25 cellular contexts compared by ENCODE assay signal in the genomic region with DNA sequence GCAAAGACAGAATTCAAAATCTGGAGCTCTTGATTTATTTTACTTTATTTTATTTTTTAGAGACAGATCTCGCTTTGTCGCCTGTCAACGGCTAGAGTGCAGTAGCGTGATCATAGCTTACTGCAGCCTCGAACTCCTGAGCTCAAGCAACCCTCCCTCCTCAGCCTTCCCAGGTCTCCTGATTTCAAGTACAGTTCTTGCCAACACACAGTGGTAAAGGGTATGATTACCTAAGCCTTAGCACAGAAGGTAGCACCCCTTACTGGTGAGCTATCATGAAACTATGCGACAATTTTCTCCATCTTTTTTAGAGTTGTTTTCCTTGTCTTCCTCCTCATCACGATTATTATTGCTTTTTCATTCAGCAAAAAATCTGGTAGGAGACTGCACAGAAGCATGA.
A peak's percentile ranks its signal among the peaks of the same experiment; 100 is the strongest.
DNase-seq lines count a peak whose midpoint lies in the region; ATAC-seq and TF ChIP-seq lines count a peak whose summit lies in the region.
"Had no signal": no experiment of that assay in that cellular context is flagged by ENCODE, and none has a peak within 500 bp of the region (broad histone marks: within the 10 kb centered on the region; RNA-seq: fewer than 3 reads in every experiment).

No MANE protein-coding gene starts in this region.

- no peak for DNase-seq in activated naive CD4-positive, alpha-beta T cell treated with anti-CD3 and anti-CD28 coated beads, Interleukin-2, amount 10 ng/mL, durations not matched to agents 7 days and 5 days
- no peak for DNase-seq in activated naive CD4-positive, alpha-beta T cell treated with anti-CD3 and anti-CD28 coated beads, Interleukin-2, amount 50 U/mL, for 16 hours
- DNase-seq in T-cell (no peak), transverse colon (no peak), SIG-M5 (lab: John Stamatoyannopoulos, UW) (no peak), SK-N-SH (no peak), stomach (no peak)
- DNase-seq: activated CD8-positive, alpha-beta memory T cell treated with anti-CD3 and anti-CD28 coated beads for 24 hours; anterior cingulate cortex; DMS153; erythroblast; foreskin melanocyte; GF-D8; H7; hypothalamus; NCI-H1694; NCI-H82; occipital lobe; Right ventricle myocardium superior; stimulated activated CD4-positive, alpha-beta T cell treated with anti-CD3 and anti-CD28 coated beads, Interleukin-12 subunit alpha, Interleukin-12 subunit beta, amount 100 ng/mL, for 4 hours had no signal

- TF ChIP-seq POLR2A in gastroesophageal sphincter (IDR thresholded peaks at IDR 0.05) = no peak
- TF ChIP-seq POLR2A in transverse colon (IDR thresholded peaks at IDR 0.05) = no peak
- TF ChIP-seq POLR2A in stomach (IDR thresholded peaks at IDR 0.05) = no peak

- no peak overlapping the region for H3K4me2 ChIP-seq in SK-N-SH

- WGBS in gastroesophageal sphincter (ENCODE audit: low coverage in 1 of 2), 2 donors = 79 to 82% methylated on average over 7 of the region's 7 CpGs
- 89 to 95% methylated on average over 7 of the region's 7 CpGs for WGBS in transverse colon (ENCODE audit: low coverage in 1 of 2), 2 donors
- 76% methylated on average over 7 of the region's 7 CpGs for WGBS in SK-N-SH (ENCODE audit: low lambda C conversion rate)
- 83 to 88% (median 88%) methylated on average over 7 of the region's 7 CpGs for WGBS in stomach, 5 donors

- ATAC-seq in T-cell (replicated peaks in 1 of 4) (no peak), gastroesophageal sphincter (no peak)

- peak overlapping the region; percentile 58 for H3K4me3 Mint-ChIP-seq in activated naive CD4-positive, alpha-beta T cell treated with anti-CD3 and anti-CD28 coated beads, Interleukin-2, amount 10 ng/mL, durations not matched to agents 7 days and 5 days
- H3K4me3 Mint-ChIP-seq in T-cell = peak overlapping the region in 1 of 3 donors; percentile 75
- H3K4me3 Mint-ChIP-seq: CD14-positive monocyte; central memory CD8-positive, alpha-beta T cell had no signal

- no peak overlapping the region for H2AFZ ChIP-seq in SK-N-SH (ENCODE audit: low read depth)

- H3K9me2 ChIP-seq in SK-N-SH = no peaks in the 10 kb centered on the region

- intact Hi-C loops in transverse colon (cut with DNase I; ENCODE audit: low total_unique reads) (loop anchor here (5.0 kb wide), 1 partner anchor 147 kb away; no protein-coding TSS in a partner anchor), stomach (cut with DNase I; ENCODE audit: low total_unique reads) (no loop called here)

- no peak overlapping the region for H3K9ac ChIP-seq in SK-N-SH

- H3F3A ChIP-seq in SK-N-SH (replicated peaks; ENCODE audit: insufficient read depth) = no peaks in the 10 kb centered on the region

- H3K9me3 Mint-ChIP-seq in activated naive CD4-positive, alpha-beta T cell treated with anti-CD3 and anti-CD28 coated beads, Interleukin-2, amount 10 ng/mL, durations not matched to agents 7 days and 5 days = no peaks in the 10 kb centered on the region
- H3K9me3 Mint-ChIP-seq in T-cell = no peaks in the 10 kb centered on the region
- H3K9me3 Mint-ChIP-seq: CD14-positive monocyte; central memory CD8-positive, alpha-beta T cell had no signal

- H3K27me3 ChIP-seq in gastroesophageal sphincter = no peaks in the 10 kb centered on the region
- no peaks in the 10 kb centered on the region for H3K27me3 ChIP-seq in transverse colon
- H3K27me3 ChIP-seq in SK-N-SH (ENCODE audit: insufficient read depth) = no peaks in the 10 kb centered on the region
- H3K27me3 ChIP-seq in stomach = no peaks in the 10 kb centered on the region
- H3K27me3 ChIP-seq: right atrium auricular region had no signal

- CTCF ChIA-PET in activated naive CD4-positive, alpha-beta T cell treated with anti-CD3 and anti-CD28 coated beads, Interleukin-2, amount 10 ng/mL, durations not matched to agents 7 days and 5 days (lab: Charles Lee) = interaction anchor here (1.1 to 2.9 kb wide), 6 partner anchors 9 to 773 kb away, joined by 3 to 19 read pairs (median 8); a partner anchor contains a TSS
- CTCF ChIA-PET in T-cell (lab: Charles Lee) (interaction anchor here (0.6 to 2.1 kb wide), 10 partner anchors 9 to 1238 kb away, joined by 3 to 19 read pairs (median 4); no protein-coding TSS in a partner anchor), SK-N-SH (lab: Yijun Ruan, JAX) (interaction anchor here (0.9 to 5.6 kb wide), 9 partner anchors 9 to 1150 kb away, joined by 3 to 33 read pairs (median 3); no protein-coding TSS in a partner anchor)

- no peaks in the 10 kb centered on the region for H4K20me1 ChIP-seq in SK-N-SH (ENCODE audit: insufficient read depth)

- H3K4me1 Mint-ChIP-seq in activated naive CD4-positive, alpha-beta T cell treated with anti-CD3 and anti-CD28 coated beads, Interleukin-2, amount 10 ng/mL, durations not matched to agents 7 days and 5 days = peaks cover 26% of the 10 kb centered on the region
- H3K4me1 Mint-ChIP-seq in T-cell = peaks cover 23 to 26% (median 24%) of the 10 kb centered on the region in 3 donors

- no peaks in the 10 kb centered on the region for H3K79me2 ChIP-seq in SK-N-SH (ENCODE audit: insufficient read depth)

- peak overlapping the region; percentile 73 to 84 (median 80) for H3K27ac ChIP-seq in gastroesophageal sphincter
- peak overlapping the region; percentile 70 to 86 (median 80) for H3K27ac ChIP-seq in transverse colon
- H3K27ac ChIP-seq in SK-N-SH (ENCODE audit: low read depth in 2 of 2, low read length in 1 of 2) = no peak overlapping the region
- peak overlapping the region in 1 of 5 donors; percentile 72 for H3K27ac ChIP-seq in stomach
- H3K27ac ChIP-seq: right atrium auricular region had no signal

- in situ Hi-C loops in transverse colon (cut with MboI; ENCODE audit: low pct_ligation_motif_present in 1 of 4, low pct_unique_long_range_greater_than_20kb in 1 of 4, low sequenced_read_pairs in 3 of 4) = loop anchor here in 2 of 4 donors (25.0 kb wide), 2 partner anchors 782 to 1132 kb away; a partner anchor contains a TSS

- peaks cover 12% of the 10 kb centered on the region for H3K27me3 Mint-ChIP-seq in activated naive CD4-positive, alpha-beta T cell treated with anti-CD3 and anti-CD28 coated beads, Interleukin-2, amount 10 ng/mL, durations not matched to agents 7 days and 5 days
- peaks cover 0 to 1% of the 10 kb centered on the region in 2 donors for H3K27me3 Mint-ChIP-seq in T-cell

- H3K4me3 ChIP-seq in gastroesophageal sphincter (no peak overlapping the region), transverse colon (peak overlapping the region in 1 of 4 donors; percentile 52), SK-N-SH (ENCODE audit: low read depth in 2 of 2, low read length in 1 of 2) (no peak overlapping the region), stomach (peak overlapping the region in 1 of 4 donors; percentile 35)
- H3K4me3 ChIP-seq: lung, right atrium auricular region had no signal

- no peak for TF ChIP-seq RAD21 in SK-N-SH (IDR thresholded peaks at IDR 0.05; ENCODE audit: low read length)

- H3K9me3 ChIP-seq in gastroesophageal sphincter (no peaks in the 10 kb centered on the region), transverse colon (no peaks in the 10 kb centered on the region), SK-N-SH (no peaks in the 10 kb centered on the region), stomach (no peaks in the 10 kb centered on the region)
- H3K9me3 ChIP-seq: right atrium auricular region had no signal

- peak overlapping the region; percentile 82 for H3K27ac Mint-ChIP-seq in activated naive CD4-positive, alpha-beta T cell treated with anti-CD3 and anti-CD28 coated beads, Interleukin-2, amount 10 ng/mL, durations not matched to agents 7 days and 5 days
- peak overlapping the region; percentile 76 to 81 for H3K27ac Mint-ChIP-seq in T-cell
- H3K27ac Mint-ChIP-seq: CD14-positive monocyte had no signal

- H3K4me1 ChIP-seq in gastroesophageal sphincter = peaks cover 3 to 35% (median 7%) of the 10 kb centered on the region in 3 donors
- peaks cover 7 to 32% (median 14%) of the 10 kb centered on the region in 4 donors for H3K4me1 ChIP-seq in transverse colon
- H3K4me1 ChIP-seq in SK-N-SH (ENCODE audit: control insufficient read depth in 1 of 2, insufficient read depth in 2 of 2, low read depth in 1 of 2, low read length in 1 of 2) = peaks cover 0 to 2% of the 10 kb centered on the region in 2 experiments; a peak in 1 of 4 replicates
- H3K4me1 ChIP-seq in stomach = peaks cover 0 to 40% (median 24%) of the 10 kb centered on the region in 4 donors
- H3K4me1 ChIP-seq: right atrium auricular region had no signal

- no peak for TF ChIP-seq EP300 in gastroesophageal sphincter (IDR thresholded peaks at IDR 0.05)
- no peak for TF ChIP-seq EP300 in transverse colon (IDR thresholded peaks at IDR 0.05; ENCODE audit: low read depth)
- TF ChIP-seq EP300 in SK-N-SH (IDR thresholded peaks at IDR 0.05; ENCODE audit: borderline replicate concordance in 1 of 2, low read depth in 1 of 2, low read length in 1 of 2) = no peak
- TF ChIP-seq EP300 in stomach (IDR thresholded peaks at IDR 0.05) = no peak

- H3K36me3 Mint-ChIP-seq in activated naive CD4-positive, alpha-beta T cell treated with anti-CD3 and anti-CD28 coated beads, Interleukin-2, amount 10 ng/mL, durations not matched to agents 7 days and 5 days = no peaks in the 10 kb centered on the region
- no peaks in the 10 kb centered on the region for H3K36me3 Mint-ChIP-seq in T-cell
- H3K36me3 Mint-ChIP-seq: CD14-positive monocyte had no signal

- POLR2A ChIA-PET in T-cell (lab: Charles Lee) (interaction anchor here in 1 of 2 donors (0.5 to 0.9 kb wide), 2 partner anchors 9 to 94 kb away, joined by 3 read pairs; a partner anchor contains a TSS), SK-N-SH (lab: Yijun Ruan, JAX) (no interaction called here)

- TF ChIP-seq CTCF in gastroesophageal sphincter (IDR thresholded peaks at IDR 0.05) (no peak), transverse colon (IDR thresholded peaks at IDR 0.05) (no peak), SK-N-SH (IDR thresholded peaks at IDR 0.05) (no peak), stomach (IDR thresholded peaks at IDR 0.05) (no peak)

- H3K36me3 ChIP-seq in gastroesophageal sphincter (no peaks in the 10 kb centered on the region), transverse colon (no peaks in the 10 kb centered on the region), SK-N-SH (replicated peaks in 1 of 2; ENCODE audit: control insufficient read depth in 1 of 2, insufficient read depth in 2 of 2, low read length in 1 of 2) (no peaks in the 10 kb centered on the region), stomach (no peaks in the 10 kb centered on the region)
- H3K36me3 ChIP-seq: right atrium auricular region had no signal

TF ChIP-seq in SK-N-SH, 30 proteins besides CTCF, POLR2A, EP300 and RAD21 (continues in another document):
- TF ChIP-seq, protein P1, sequence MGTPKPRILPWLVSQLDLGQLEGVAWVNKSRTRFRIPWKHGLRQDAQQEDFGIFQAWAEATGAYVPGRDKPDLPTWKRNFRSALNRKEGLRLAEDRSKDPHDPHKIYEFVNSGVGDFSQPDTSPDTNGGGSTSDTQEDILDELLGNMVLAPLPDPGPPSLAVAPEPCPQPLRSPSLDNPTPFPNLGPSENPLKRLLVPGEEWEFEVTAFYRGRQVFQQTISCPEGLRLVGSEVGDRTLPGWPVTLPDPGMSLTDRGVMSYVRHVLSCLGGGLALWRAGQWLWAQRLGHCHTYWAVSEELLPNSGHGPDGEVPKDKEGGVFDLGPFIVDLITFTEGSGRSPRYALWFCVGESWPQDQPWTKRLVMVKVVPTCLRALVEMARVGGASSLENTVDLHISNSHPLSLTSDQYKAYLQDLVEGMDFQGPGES (IDR thresholded peaks at IDR 0.05; ENCODE audit: low read depth, low read length) = no peak

Comparison
In these comparisons a context has a peak if more than half of its experiments do, and no peak if none do; other contexts are left out.
1. H3K27ac ChIP-seq: peak in gastroesophageal sphincter (4 of 4) and transverse colon (4 of 4); none in SK-N-SH (0 of 2).